In the genomic region with DNA sequence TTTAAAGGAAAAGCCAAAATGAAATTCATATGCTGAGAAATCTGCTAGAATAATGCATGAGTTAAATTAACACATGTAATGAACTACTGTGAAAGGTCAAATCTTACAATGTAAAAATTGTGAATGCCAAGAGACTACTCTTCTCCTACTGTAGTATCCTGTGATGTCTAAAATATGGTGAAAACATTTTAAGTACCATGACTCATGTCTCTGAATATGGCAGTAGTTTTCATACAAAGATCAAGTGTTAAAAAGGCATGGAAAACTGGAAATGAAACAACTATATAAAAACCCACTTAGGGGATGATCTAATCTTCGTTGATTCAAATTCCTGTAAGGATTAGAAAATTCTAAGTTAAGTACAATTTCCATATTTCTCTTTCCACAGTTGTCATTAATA, we compare ENCODE assay signal across 20 cellular contexts.
DNase-seq lines count a peak whose midpoint lies in the region; FAIRE-seq and TF ChIP-seq lines count a peak whose summit lies in the region.
"Had no signal": no experiment of that assay in that cellular context is flagged by ENCODE, and none has a peak within 500 bp of the region (broad histone marks: within the 10 kb centered on the region; RNA-seq: fewer than 3 reads in every experiment).

No MANE protein-coding gene starts in this region.

- no peak for TF ChIP-seq CTCF in D721Med (IDR thresholded peaks at IDR 0.05; ENCODE audit: insufficient read depth, missing control alignments)
- TF ChIP-seq CTCF in HFFc6 (IDR thresholded peaks at IDR 0.05): no peak
- no peak for TF ChIP-seq CTCF in cardiac fibroblast (IDR thresholded peaks at IDR 0.05; ENCODE audit: low read depth, low read length)
- TF ChIP-seq CTCF in osteocyte (IDR thresholded peaks at IDR 0.05): no peak
- no peak for TF ChIP-seq CTCF in endothelial cell (IDR thresholded peaks at IDR 0.05; ENCODE audit: unreplicated experiment)

- DNase-seq in D721Med (ENCODE audit: insufficient read length, low spot score) (no peak), HFFc6 (peak; percentile 19), cardiac fibroblast (ENCODE audit: low read depth in 2 of 2) (peak; percentile 19 to 31), osteocyte (ENCODE audit: extremely low spot score, unreplicated experiment) (no peak), endothelial cell (ENCODE audit: low spot score) (no peak), GM19239 (ENCODE audit: insufficient read length, low spot score) (no peak), inferior parietal cortex (ENCODE audit: extremely low spot score) (no peak)
- DNase-seq: activated CD4-positive, alpha-beta T cell treated with anti-CD3 and anti-CD28 coated beads, Interleukin-2, amount 10 ng/mL, durations not matched to agents 24 days and 14 days; activated naive CD8-positive, alpha-beta T cell treated with anti-CD3 and anti-CD28 coated beads, Interleukin-2, amount 10 ng/mL, durations not matched to agents 7 days and 5 days; activated T-cell treated with anti-CD3 and anti-CD28 coated beads, Interleukin-2, amount 50 U/mL, for 48 hours; caudate nucleus; heart right ventricle; kidney; NCI-H1417 treated with DMSO at 0.1 percent for 48 hours; SHP77; stimulated activated CD4-positive, alpha-beta T cell treated with anti-CD3 and anti-CD28 coated beads, Interleukin-2, amount 100 ng/mL, for 48 hours; thyroid gland had no signal

- H3K4me3 ChIP-seq in cardiac fibroblast (replicated peaks in 1 of 2; ENCODE audit: low read depth in 2 of 2, low read length in 2 of 2): no peak overlapping the region
- H3K4me3 ChIP-seq: heart right ventricle, neural progenitor cell, thyroid gland had no signal

- H3K27me3 Mint-ChIP-seq in HFFc6 (ENCODE audit: insufficient read depth): no peaks in the 10 kb centered on the region
- no peaks in the 10 kb centered on the region for H3K27me3 Mint-ChIP-seq in osteocyte (ENCODE audit: unreplicated experiment)
- H3K27me3 Mint-ChIP-seq in endothelial cell (ENCODE audit: unreplicated experiment): no peaks in the 10 kb centered on the region
- H3K27me3 Mint-ChIP-seq: activated CD4-positive, alpha-beta T cell treated with anti-CD3 and anti-CD28 coated beads, Interleukin-2, amount 10 ng/mL, durations not matched to agents 24 days and 14 days; activated naive CD8-positive, alpha-beta T cell treated with anti-CD3 and anti-CD28 coated beads, Interleukin-2, amount 10 ng/mL, durations not matched to agents 7 days and 5 days had no signal

- no peak overlapping the region for H3K4me3 Mint-ChIP-seq in HFFc6
- H3K4me3 Mint-ChIP-seq in osteocyte (ENCODE audit: unreplicated experiment): no peak overlapping the region
- no peak overlapping the region for H3K4me3 Mint-ChIP-seq in endothelial cell (ENCODE audit: unreplicated experiment)
- H3K4me3 Mint-ChIP-seq: activated CD4-positive, alpha-beta T cell treated with anti-CD3 and anti-CD28 coated beads, Interleukin-2, amount 10 ng/mL, durations not matched to agents 24 days and 14 days; activated naive CD8-positive, alpha-beta T cell treated with anti-CD3 and anti-CD28 coated beads, Interleukin-2, amount 10 ng/mL, durations not matched to agents 7 days and 5 days; neural progenitor cell had no signal

- H3K27ac Mint-ChIP-seq in HFFc6: no peak overlapping the region
- peak overlapping the region; percentile 14 for H3K27ac Mint-ChIP-seq in osteocyte (ENCODE audit: unreplicated experiment)
- H3K27ac Mint-ChIP-seq in endothelial cell (ENCODE audit: unreplicated experiment): no peak overlapping the region
- H3K27ac Mint-ChIP-seq: activated CD4-positive, alpha-beta T cell treated with anti-CD3 and anti-CD28 coated beads, Interleukin-2, amount 10 ng/mL, durations not matched to agents 24 days and 14 days; activated naive CD8-positive, alpha-beta T cell treated with anti-CD3 and anti-CD28 coated beads, Interleukin-2, amount 10 ng/mL, durations not matched to agents 7 days and 5 days; neural progenitor cell had no signal

- FAIRE-seq in D721Med (lab: Jason Lieb, UNC) (peak; percentile 29), GM19239 (lab: Jason Lieb, UNC) (no peak)
- FAIRE-seq: endometrium, G401.6 had no signal

- H3K36me3 Mint-ChIP-seq in HFFc6 (ENCODE audit: low read depth) (peaks cover 11% of the 10 kb centered on the region), osteocyte (ENCODE audit: unreplicated experiment) (peaks cover 6% of the 10 kb centered on the region), endothelial cell (ENCODE audit: low read depth, unreplicated experiment) (no peaks in the 10 kb centered on the region)
- H3K36me3 Mint-ChIP-seq: neural progenitor cell had no signal

- no peaks in the 10 kb centered on the region for H3K9me3 Mint-ChIP-seq in HFFc6
- H3K9me3 Mint-ChIP-seq in osteocyte (ENCODE audit: unreplicated experiment): no peaks in the 10 kb centered on the region
- H3K9me3 Mint-ChIP-seq in endothelial cell (ENCODE audit: unreplicated experiment): no peaks in the 10 kb centered on the region

- H3K4me1 Mint-ChIP-seq in HFFc6 (ENCODE audit: low read depth) (peaks cover 44% of the 10 kb centered on the region), osteocyte (ENCODE audit: unreplicated experiment) (peaks cover 14% of the 10 kb centered on the region), endothelial cell (ENCODE audit: unreplicated experiment) (peaks cover 5% of the 10 kb centered on the region)

Comparison
In these comparisons a context has a peak if more than half of its experiments do, and no peak if none do; other contexts are left out.
1. DNase-seq: peak in HFFc6 (single experiment) and cardiac fibroblast (2 of 2); none in D721Med (single experiment), osteocyte (single experiment), endothelial cell (single experiment), GM19239 (single experiment) and inferior parietal cortex (single experiment).